In genomic region chr10:5812283-5813090, GRCh38 we compare ENCODE assay signal across 8 cellular contexts. TPM values are rescaled to one million over a fixed set of nuclear protein-coding genes. Genes with fewer than 3 reads are reported as not detected.
A peak's percentile ranks its signal among the peaks of the same experiment; 100 is the strongest.
DNase-seq lines count a peak whose midpoint lies in the region; ATAC-seq and TF ChIP-seq lines count a peak whose summit lies in the region.

No MANE protein-coding gene starts in this region.

- peaks cover 4% of the 10 kb centered on the region for H3K79me1 ChIP-seq in mesenchymal stem cell (replicated peaks; ENCODE audit: low read length, poor library complexity, severe bottlenecking)

- H2BK5ac ChIP-seq in mesenchymal stem cell (ENCODE audit: low read depth, low read length, poor library complexity, severe bottlenecking) = peak overlapping the region; percentile 94

- peak overlapping the region; percentile 100 for H4K91ac ChIP-seq in mesenchymal stem cell (ENCODE audit: low read length)

- H2AFZ ChIP-seq in mesenchymal stem cell (ENCODE audit: low read depth, low read length) = peak overlapping the region; percentile 58

- WGBS in mesenchymal stem cell = 0% methylated on average over 30 of the region's 49 CpGs

- H3K27ac ChIP-seq in DOHH2 (ENCODE audit: low read depth, low read length) = peak overlapping the region; percentile 82
- no peak overlapping the region for H3K27ac ChIP-seq in mesenchymal stem cell (ENCODE audit: low read length, poor library complexity, severe bottlenecking)

- peaks cover 71% of the 10 kb centered on the region for H3K36me3 ChIP-seq in DOHH2 (ENCODE audit: control insufficient read depth, low read length)
- peaks cover 6 to 7% of the 10 kb centered on the region in 2 experiments for H3K36me3 ChIP-seq in mesenchymal stem cell (ENCODE audit: control insufficient read depth in 1 of 2, insufficient read depth in 2 of 2, low read depth in 1 of 2, low read length in 2 of 2)

- peak overlapping the region; percentile 100 for H3K18ac ChIP-seq in mesenchymal stem cell (ENCODE audit: low read depth in 1 of 2, low read length in 2 of 2)

- H3K4me2 ChIP-seq in DOHH2 (ENCODE audit: low read length) = peak overlapping the region; percentile 88
- peak overlapping the region; percentile 77 for H3K4me2 ChIP-seq in mesenchymal stem cell (ENCODE audit: low read length, poor library complexity, severe bottlenecking)

- H3K4me3 ChIP-seq in DOHH2 (ENCODE audit: low read length) (peak overlapping the region; percentile 84), mesenchymal stem cell (ENCODE audit: insufficient read depth in 1 of 2, low read depth in 1 of 2, low read length in 2 of 2) (peak overlapping the region; percentile 98 to 100)

- peaks cover 78% of the 10 kb centered on the region for H3K79me2 ChIP-seq in DOHH2 (ENCODE audit: control insufficient read depth, low read length)

- H3K4me1 ChIP-seq in DOHH2 (ENCODE audit: control insufficient read depth, low read length) (peaks cover 73% of the 10 kb centered on the region), mesenchymal stem cell (ENCODE audit: control insufficient read depth, insufficient read depth, low read depth, low read length) (peaks cover 4% of the 10 kb centered on the region)

- no peak for TF ChIP-seq CTCF in DOHH2 (IDR thresholded peaks at IDR 0.05; ENCODE audit: low read depth, low read length, poor library complexity, severe bottlenecking)

- ATAC-seq in GM21619 (IDR thresholded peaks at IDR 0.05; ENCODE audit: unreplicated experiment) = peak; percentile 20

- H3K9me2 ChIP-seq in DOHH2 (replicated peaks; ENCODE audit: control insufficient read depth, low read length) = no peaks in the 10 kb centered on the region

- peak overlapping the region in 1 of 2 experiments; percentile 100 for H3K14ac ChIP-seq in mesenchymal stem cell (ENCODE audit: low read length in 2 of 2)

- peak overlapping the region; percentile 99 for H4K8ac ChIP-seq in mesenchymal stem cell (ENCODE audit: low read length)

- DNase-seq in Kasumi-1 (lab: John Stamatoyannopoulos, UW) (peak; percentile 45 to 60), mesenchymal stem cell (peak; percentile 31), dedifferentiated amniotic fluid mesenchymal stem cell (ENCODE audit: extremely low spot score) (no peak)
- peak; percentile 15 to 28 for DNase-seq in activated CD4-positive, alpha-beta T cell treated with anti-CD3 and anti-CD28 coated beads for 4 hours
- DNase-seq in effector CD4-positive, alpha-beta T cell = peak; percentile 21
- peak; percentile 27 to 36 for DNase-seq in stimulated activated CD8-positive, alpha-beta memory T cell treated with anti-CD3 and anti-CD28 coated beads, Interleukin-2, amount 100 ng/mL, for 48 hours (ENCODE audit: low read depth in 2 of 2)

- peak overlapping the region; percentile 93 for H2BK15ac ChIP-seq in mesenchymal stem cell (ENCODE audit: low read depth, poor library complexity, severe bottlenecking)

- H2AK5ac ChIP-seq in mesenchymal stem cell (ENCODE audit: low read length, severe bottlenecking) = no peak overlapping the region

- H3K9me3 ChIP-seq in DOHH2 (ENCODE audit: control insufficient read depth, insufficient read depth, low read length) (no peaks in the 10 kb centered on the region), mesenchymal stem cell (ENCODE audit: control insufficient read depth, low read length) (no peaks in the 10 kb centered on the region)

- H2BK120ac ChIP-seq in mesenchymal stem cell (ENCODE audit: low read depth, low read length) = peak overlapping the region; percentile 54

- H3F3A ChIP-seq in DOHH2 (ENCODE audit: control insufficient read depth, insufficient read depth) = peaks cover 4% of the 10 kb centered on the region

- H3K23ac ChIP-seq in mesenchymal stem cell (ENCODE audit: low read length in 2 of 2) = peak overlapping the region in 1 of 2 experiments; percentile 86

- H2BK12ac ChIP-seq in mesenchymal stem cell (ENCODE audit: low read length in 2 of 2) = no peak overlapping the region

- no peaks in the 10 kb centered on the region for H3K27me3 ChIP-seq in DOHH2 (ENCODE audit: control insufficient read depth, low read length)
- no peaks in the 10 kb centered on the region for H3K27me3 ChIP-seq in mesenchymal stem cell (ENCODE audit: control insufficient read depth in 1 of 2, insufficient read depth in 1 of 2, low read length in 2 of 2)

- H4K20me1 ChIP-seq in DOHH2 (ENCODE audit: control insufficient read depth, insufficient read depth, low read depth, low read length) = peaks cover 43% of the 10 kb centered on the region

- peak overlapping the region; percentile 98 for H3K9ac ChIP-seq in mesenchymal stem cell (ENCODE audit: low read length)

- H3K4ac ChIP-seq in mesenchymal stem cell (ENCODE audit: low read depth in 1 of 2, low read length in 2 of 2) = peak overlapping the region; percentile 79 to 100

RNA-seq across cellular contexts. Expression of gene GDI2, which starts 0.7 kb away (rescaled TPM):
- 202 TPM for polyA plus RNA-seq in mesenchymal stem cell (2013, experiment 1 of 2)
- polyA plus RNA-seq in mesenchymal stem cell (2013, experiment 2 of 2) = 204 TPM
